Comparison of ENCODE assay signal across 9 cellular contexts in the genomic region with DNA sequence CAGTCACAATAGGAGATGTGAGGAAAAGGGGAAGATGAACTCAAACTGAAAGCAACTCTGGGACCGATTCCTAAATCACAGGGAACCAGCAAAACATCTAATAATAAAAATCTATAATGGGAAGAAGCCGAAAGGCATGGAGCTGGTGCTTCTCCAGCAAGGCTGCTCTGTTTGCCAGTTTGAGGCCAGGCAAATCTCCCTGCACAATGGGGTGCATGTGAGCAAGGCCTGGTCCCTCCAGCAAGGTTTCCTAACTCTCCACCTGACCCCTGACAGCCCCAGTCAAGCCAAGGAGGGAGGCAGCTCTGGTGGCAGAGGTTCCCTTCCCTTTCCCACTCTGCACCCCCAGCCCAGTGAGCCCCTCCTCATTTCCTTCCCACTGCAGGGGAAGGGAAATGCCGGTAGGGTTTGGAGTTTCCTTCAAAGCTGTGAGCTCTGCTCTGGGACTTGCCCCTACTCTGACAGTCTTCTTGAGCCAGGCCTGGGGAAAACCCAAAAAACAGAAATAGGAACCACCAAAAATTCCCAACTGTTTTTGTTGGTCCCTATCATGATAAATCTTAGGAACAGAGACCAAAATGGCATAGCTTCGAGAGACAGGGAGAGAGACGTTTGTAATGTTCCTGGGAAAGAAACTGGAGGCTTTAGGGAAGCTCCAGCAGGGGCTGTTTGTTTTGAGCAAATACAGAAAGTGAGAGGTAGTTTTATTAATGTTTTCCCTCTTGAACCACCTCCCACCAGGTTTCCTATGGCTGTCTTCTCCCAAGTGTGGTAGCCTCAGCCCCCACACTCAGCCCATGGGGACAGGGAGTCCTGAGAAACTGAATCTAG.
DNase-seq lines count a peak whose midpoint lies in the region; ATAC-seq lines count a peak whose summit lies in the region.
"Had no signal": no experiment of that assay in that cellular context is flagged by ENCODE, and none has a peak within 500 bp of the region (broad histone marks: within the 10 kb centered on the region; RNA-seq: fewer than 3 reads in every experiment).

No MANE protein-coding gene starts in this region.

- H3K36me3 Mint-ChIP-seq in activated naive CD8-positive, alpha-beta T cell: peaks cover 8% of the 10 kb centered on the region
- peaks cover 14 to 27% of the 10 kb centered on the region in 2 donors for H3K36me3 Mint-ChIP-seq in stimulated activated naive B cell treated with anti-CD40 and anti-IgM and Interleukin-4, amounts not matched to agents 10 μg/mL and 1 μg/mL and 100 μg/mL, for 72 hours

- peak; percentile 31 for DNase-seq in NCI-H146 (lab: John Stamatoyannopoulos, UW)
- no peak for DNase-seq in NCI-H146 treated with DMSO at 0.1 percent for 48 hours (lab: John Stamatoyannopoulos, UW; ENCODE audit: unreplicated experiment)
- DNase-seq in stimulated activated naive B cell treated with anti-CD40 and anti-IgM and Interleukin-4, amounts not matched to agents 10 μg/mL and 1 μg/mL and 100 μg/mL, for 72 hours: no peak
- DNase-seq in NK-92 (lab: John Stamatoyannopoulos, UW; ENCODE audit: unreplicated experiment): no peak

- peak overlapping the region; percentile 96 for H3K27ac ChIP-seq in layer of hippocampus (ENCODE audit: low read depth, low read length)
- H3K27ac ChIP-seq: A549 had no signal

- peak overlapping the region; percentile 96 for H3K27ac Mint-ChIP-seq in activated naive CD8-positive, alpha-beta T cell
- H3K27ac Mint-ChIP-seq in stimulated activated naive B cell treated with anti-CD40 and anti-IgM and Interleukin-4, amounts not matched to agents 10 μg/mL and 1 μg/mL and 100 μg/mL, for 72 hours: peak overlapping the region; percentile 91

- H3K9me3 Mint-ChIP-seq in activated naive CD8-positive, alpha-beta T cell (ENCODE audit: low read depth): no peaks in the 10 kb centered on the region
- no peaks in the 10 kb centered on the region for H3K9me3 Mint-ChIP-seq in stimulated activated naive B cell treated with anti-CD40 and anti-IgM and Interleukin-4, amounts not matched to agents 10 μg/mL and 1 μg/mL and 100 μg/mL, for 72 hours

- H3K4me1 Mint-ChIP-seq in activated naive CD8-positive, alpha-beta T cell (ENCODE audit: low read depth): peaks cover 95% of the 10 kb centered on the region
- peaks cover 85 to 97% of the 10 kb centered on the region in 2 donors for H3K4me1 Mint-ChIP-seq in stimulated activated naive B cell treated with anti-CD40 and anti-IgM and Interleukin-4, amounts not matched to agents 10 μg/mL and 1 μg/mL and 100 μg/mL, for 72 hours

- peak overlapping the region; percentile 79 for H3K4me3 Mint-ChIP-seq in activated naive CD8-positive, alpha-beta T cell
- H3K4me3 Mint-ChIP-seq in stimulated activated naive B cell treated with anti-CD40 and anti-IgM and Interleukin-4, amounts not matched to agents 10 μg/mL and 1 μg/mL and 100 μg/mL, for 72 hours: peak overlapping the region; percentile 64 to 67

- ATAC-seq in stimulated activated naive B cell treated with anti-CD40 and anti-IgM and Interleukin-4, amounts not matched to agents 10 μg/mL and 1 μg/mL and 100 μg/mL, for 72 hours (replicated peaks): no peak
- no peak for ATAC-seq in HG03354 (IDR thresholded peaks at IDR 0.05; ENCODE audit: poor library complexity, severe bottlenecking, unreplicated experiment)
- ATAC-seq in HG03039 (IDR thresholded peaks at IDR 0.05; ENCODE audit: unreplicated experiment): no peak

- H3K27me3 ChIP-seq in layer of hippocampus (ENCODE audit: control insufficient read depth, insufficient read depth, low read length): no peaks in the 10 kb centered on the region

- no peaks in the 10 kb centered on the region for H3K27me3 Mint-ChIP-seq in activated naive CD8-positive, alpha-beta T cell
- H3K27me3 Mint-ChIP-seq in stimulated activated naive B cell treated with anti-CD40 and anti-IgM and Interleukin-4, amounts not matched to agents 10 μg/mL and 1 μg/mL and 100 μg/mL, for 72 hours: no peaks in the 10 kb centered on the region
